ENCODE assay signal across 7 cellular contexts in genomic region chr7:29638846-29639245, GRCh38.
A peak's percentile ranks its signal among the peaks of the same experiment; 100 is the strongest.
DNase-seq lines count a peak whose midpoint lies in the region; ATAC-seq, FAIRE-seq and TF ChIP-seq lines count a peak whose summit lies in the region.
"Not testable (repeated sequence)": the region's sequence is repeated elsewhere in the genome, so short reads cannot be mapped to it uniquely, and the experiment has no call there.

No MANE protein-coding gene starts in this region.

- H2BK12ac ChIP-seq in trophoblast cell (ENCODE audit: low read length) = not testable (repeated sequence)

- H3K23ac ChIP-seq in trophoblast cell (ENCODE audit: low read length) = not testable (repeated sequence)

- H3K4me1 Mint-ChIP-seq in astrocyte (ENCODE audit: low read depth, unreplicated experiment) = not testable (repeated sequence)

- H3K27ac ChIP-seq in HCT116 (ENCODE audit: low read depth, low read length); astrocyte (ENCODE audit: low read depth, low read length): not testable (repeated sequence)
- H3K27ac ChIP-seq in trophoblast cell (ENCODE audit: low read depth, low read length) = peak overlapping the region; percentile 5

- TF ChIP-seq CTCF in HCT116 (IDR thresholded peaks at IDR 0.05 in 2 of 3, conservative IDR thresholded peaks at IDR 0.05 in 1 of 3; ENCODE audit: borderline replicate concordance in 1 of 3, insufficient read depth in 1 of 3, low read depth in 2 of 3, low read length in 2 of 3); astrocyte (IDR thresholded peaks at IDR 0.05; ENCODE audit: insufficient read depth, low read depth, low read length); fibroblast of mammary gland (conservative IDR thresholded peaks at IDR 0.05; ENCODE audit: control insufficient read depth, insufficient read depth, low read depth, low read length): not testable (repeated sequence)

- not testable (repeated sequence) for BruUV-seq in HCT116 (replicated peaks; lab: Mats Ljungman, UMichigan)

- H3K36me3 ChIP-seq in HCT116 (ENCODE audit: control insufficient read depth in 1 of 2, insufficient read depth in 2 of 2, low read length in 2 of 2); astrocyte (ENCODE audit: insufficient read depth, low read length); trophoblast cell (ENCODE audit: control insufficient read depth in 1 of 2, insufficient read depth in 2 of 2, low read length in 2 of 2): not testable (repeated sequence)

- whole genome bisulfite sequencing in trophoblast cell (ENCODE audit: extremely low coverage, insufficient coverage, insufficient read length) = no CpG with 5 or more reads among the region's 3 CpGs

- not testable (repeated sequence) for H3K9me3 ChIP-seq in HCT116 (ENCODE audit: control insufficient read depth in 1 of 2, insufficient read depth in 1 of 2, low read depth in 1 of 2, low read length in 2 of 2); astrocyte (ENCODE audit: insufficient read depth, low read depth, low read length); trophoblast cell (ENCODE audit: insufficient read depth, low read depth, low read length)

- H3K4me2 ChIP-seq in HCT116 (ENCODE audit: low read length); astrocyte (ENCODE audit: low read length); trophoblast cell (ENCODE audit: low read length): not testable (repeated sequence)

- TF ChIP-seq RAD21 in HCT116 (IDR thresholded peaks at IDR 0.05; ENCODE audit: low read depth) = not testable (repeated sequence)

- H3K9me3 Mint-ChIP-seq in astrocyte (ENCODE audit: unreplicated experiment) = not testable (repeated sequence)

- POLR2A ChIA-PET in HCT116 (lab: Charles Lee) = not testable (repeated sequence)

- H4K91ac ChIP-seq in trophoblast cell (ENCODE audit: low read depth, low read length) = not testable (repeated sequence)

- not testable (repeated sequence) for H3K14ac ChIP-seq in trophoblast cell (ENCODE audit: low read length)

- H3K27me3 ChIP-seq in HCT116 (ENCODE audit: insufficient read depth, low read length); astrocyte (ENCODE audit: insufficient read depth, low read length); trophoblast cell (ENCODE audit: insufficient read depth, low read length): not testable (repeated sequence)

- not testable (repeated sequence) for H3K9me2 ChIP-seq in HCT116 (ENCODE audit: insufficient read depth)

- peaks cover 11 to 31% of the 10 kb centered on the region in 2 experiments for H3K4me1 ChIP-seq in HCT116 (ENCODE audit: control insufficient read depth in 1 of 2, insufficient read depth in 2 of 2, low read length in 2 of 2)
- H3K4me1 ChIP-seq in astrocyte (ENCODE audit: insufficient read depth, low read length) = not testable (repeated sequence)
- H3K4me1 ChIP-seq in trophoblast cell (ENCODE audit: control insufficient read depth in 1 of 2, insufficient read depth in 2 of 2, low read length in 2 of 2) = peaks cover 7 to 17% of the 10 kb centered on the region in 2 experiments

- H4K8ac ChIP-seq in trophoblast cell (ENCODE audit: low read depth, low read length) = not testable (repeated sequence)

- not testable (repeated sequence) for H2BK5ac ChIP-seq in trophoblast cell (ENCODE audit: low read depth, low read length, poor library complexity)

- H3K27me3 Mint-ChIP-seq in astrocyte (ENCODE audit: low read depth, unreplicated experiment) = not testable (repeated sequence)

- not testable (repeated sequence) for H2AK5ac ChIP-seq in trophoblast cell (ENCODE audit: low read length)

- not testable (repeated sequence) for H2AFZ ChIP-seq in HCT116 (ENCODE audit: low read depth, low read length, poor library complexity, severe bottlenecking); astrocyte (ENCODE audit: low read depth, low read length); trophoblast cell (ENCODE audit: insufficient read depth, low read length, poor library complexity)

- not testable (repeated sequence) for H3K4me3 ChIP-seq in HCT116 (replicated peaks in 1 of 2; ENCODE audit: low read depth in 1 of 2, low read length in 2 of 2); astrocyte (ENCODE audit: insufficient read depth, low read depth, low read length); fibroblast of mammary gland (ENCODE audit: control insufficient read depth, low read depth, low read length); trophoblast cell (ENCODE audit: low read depth, low read length)

- H3K27ac Mint-ChIP-seq in astrocyte (ENCODE audit: unreplicated experiment) = not testable (repeated sequence)

- H4K20me1 ChIP-seq in HCT116 (ENCODE audit: insufficient read depth); astrocyte (ENCODE audit: insufficient read depth, low read length): not testable (repeated sequence)

- peak; percentile 33; the same call in 1 of the 2 replicates for ATAC-seq in HCT116

- H3K36me3 Mint-ChIP-seq in astrocyte (ENCODE audit: low read depth, unreplicated experiment) = not testable (repeated sequence)

- H3K4me3 Mint-ChIP-seq in astrocyte (ENCODE audit: unreplicated experiment) = not testable (repeated sequence)

- not testable (repeated sequence) for H3K18ac ChIP-seq in trophoblast cell (ENCODE audit: low read length)

- TF ChIP-seq POLR2A in HCT116 (IDR thresholded peaks at IDR 0.05; ENCODE audit: borderline replicate concordance, extremely low read depth, insufficient read depth, insufficient read length) = not testable (repeated sequence)

- not testable (repeated sequence) for H2BK120ac ChIP-seq in trophoblast cell (ENCODE audit: insufficient read depth, low read length, poor library complexity)

- CTCF ChIA-PET in HCT116 (lab: Charles Lee) = interaction anchor here (1.8 kb wide), 1 partner anchor 282 kb away, joined by 5 read pairs; no protein-coding TSS in a partner anchor

- RAD21 ChIA-PET in HCT116 (lab: Charles Lee; ENCODE audit: low non-redundant PET in 1 of 2, low total read pairs in 2 of 2, uncharacterized antibody in 2 of 2, unreplicated experiment in 2 of 2) = not testable (repeated sequence)

- DNase-seq in EH (ENCODE audit: low read depth) (peak; percentile 21), M059J (ENCODE audit: low read depth) (peak; percentile 40), RCC 7860 (ENCODE audit: low spot score) (peak; percentile 5), astrocyte (ENCODE audit: low read depth) (peak; percentile 16), fibroblast of mammary gland (ENCODE audit: low read depth) (peak; percentile 14)
- DNase-seq in HCT116 (ENCODE audit: low read depth, low spot score); trophoblast cell: not testable (repeated sequence)

- not testable (repeated sequence) for H3K79me1 ChIP-seq in trophoblast cell (ENCODE audit: low read length)

- H3K4ac ChIP-seq in trophoblast cell (ENCODE audit: low read depth, low read length) = not testable (repeated sequence)

- not testable (repeated sequence) for H3K9ac ChIP-seq in HCT116 (ENCODE audit: low read length); astrocyte (ENCODE audit: low read length); trophoblast cell (ENCODE audit: low read length)

- H4K12ac ChIP-seq in trophoblast cell (ENCODE audit: low read depth, low read length) = not testable (repeated sequence)

- intact Hi-C loops in HCT116 (cut with micrococcal nuclease) = loop anchor here (2.0 kb wide), 1 partner anchor 424 kb away; no protein-coding TSS in a partner anchor

- not testable (repeated sequence) for H3K79me2 ChIP-seq in HCT116 (ENCODE audit: insufficient read depth, low read length); astrocyte (ENCODE audit: insufficient read depth, low read length); trophoblast cell (ENCODE audit: control insufficient read depth, insufficient read depth, low read length, poor library complexity)

- not testable (repeated sequence) for FAIRE-seq in RCC 7860 (lab: Jason Lieb, UNC); astrocyte (lab: Jason Lieb, UNC)
